ENCODE assay signal across 12 cellular contexts in genomic region chr11:19557185-19557584, GRCh38.
"Had no signal": no experiment of that assay in that cellular context is flagged by ENCODE, and none has a peak within 500 bp of the region (broad histone marks: within the 10 kb centered on the region; RNA-seq: fewer than 3 reads in every experiment).

No MANE protein-coding gene starts in this region.

- H3K27me3 ChIP-seq: neural progenitor cell, testis, thyroid gland, transverse colon, upper lobe of left lung, vagina had no signal

- H3K9me3 ChIP-seq: left lung, neutrophil, psoas muscle, testis, thyroid gland, transverse colon, upper lobe of left lung, vagina had no signal

- H3K4me1 ChIP-seq: parathyroid adenoma, psoas muscle, testis, vagina had no signal

- H3K9ac ChIP-seq: neural progenitor cell, parathyroid adenoma had no signal

- H3K79me2 ChIP-seq: parathyroid adenoma had no signal

- H3K36me3 ChIP-seq: left lung, neural progenitor cell, neutrophil, thyroid gland, transverse colon, upper lobe of left lung, vagina had no signal

- H2AFZ ChIP-seq: neural progenitor cell, parathyroid adenoma had no signal

- H3K27ac ChIP-seq: left lung, neural progenitor cell, neutrophil, parathyroid adenoma, psoas muscle, testis, transverse colon, upper lobe of left lung, vagina had no signal

- H3K4me3 ChIP-seq: left lung, lung, neural progenitor cell, psoas muscle, smooth muscle cell, testis, thyroid gland, transverse colon, upper lobe of left lung, vagina had no signal

- H3K4me2 ChIP-seq: neural progenitor cell, smooth muscle cell had no signal
